ENCODE assay signal across 22 cellular contexts in genomic region chrX:102979536-102979935, GRCh38. TPM values are rescaled to one million over a fixed set of nuclear protein-coding genes. Genes with fewer than 3 reads are reported as not detected.
DNase-seq lines count a peak whose midpoint lies in the region; ATAC-seq, FAIRE-seq and TF ChIP-seq lines count a peak whose summit lies in the region.
"Had no signal": no experiment of that assay in that cellular context is flagged by ENCODE, and none has a peak within 500 bp of the region (broad histone marks: within the 10 kb centered on the region; RNA-seq: fewer than 3 reads in every experiment).

No MANE protein-coding gene starts in this region.

- FAIRE-seq in urothelium cell line (lab: Jason Lieb, UNC), result no peak
- FAIRE-seq: D721Med, GM12892, HepG2 had no signal

- peak overlapping the region; percentile 0 for H3K27ac ChIP-seq in BLaER1
- H3K27ac ChIP-seq in HL-60 (replicated peaks), result peak overlapping the region; percentile 97
- H3K27ac ChIP-seq in foreskin keratinocyte, result no peak overlapping the region

- H3K4me3 ChIP-seq in BLaER1 (no peak overlapping the region), HL-60 (replicated peaks; ENCODE audit: insufficient read depth, low read length) (no peak overlapping the region)

- H3K4me1 ChIP-seq in BLaER1 (peaks cover 40% of the 10 kb centered on the region), foreskin keratinocyte (peaks cover 6% of the 10 kb centered on the region)
- H3K4me1 ChIP-seq: Caco-2 had no signal

- H3K9ac ChIP-seq in BLaER1, result no peak overlapping the region

- peak overlapping the region; percentile 46; the same call in 1 of the 2 replicates for H3K4me2 ChIP-seq in BLaER1

- peaks cover 2% of the 10 kb centered on the region; the same call in 1 of the 2 replicates for H3K9me3 ChIP-seq in BLaER1
- H3K9me3 ChIP-seq: Caco-2 had no signal

- H3K27me3 ChIP-seq in BLaER1, result no peaks in the 10 kb centered on the region
- H3K27me3 ChIP-seq in HL-60 (ENCODE audit: insufficient read depth, poor library complexity, severe bottlenecking), result no peaks in the 10 kb centered on the region
- H3K27me3 ChIP-seq in foreskin keratinocyte, result no peaks in the 10 kb centered on the region

- TF ChIP-seq CTCF in HL-60 (IDR thresholded peaks at IDR 0.05; ENCODE audit: insufficient read depth, low read length) (no peak), foreskin keratinocyte (conservative IDR thresholded peaks at IDR 0.05) (no peak)

- no peaks in the 10 kb centered on the region for H4K20me1 ChIP-seq in BLaER1

- ATAC-seq in foreskin keratinocyte (peak; percentile 60), HG03108 (IDR thresholded peaks at IDR 0.05; ENCODE audit: unreplicated experiment) (no peak)
- ATAC-seq: HCT116, HepG2 had no signal

- DNase-seq in HL-60 (ENCODE audit: low read depth in 1 of 2, low spot score in 1 of 2), result no peak
- DNase-seq in RPMI7951 (ENCODE audit: low read depth), result peak; percentile 74
- peak; percentile 45 to 78 for DNase-seq in foreskin keratinocyte
- DNase-seq in urothelium cell line (ENCODE audit: low spot score), result no peak
- DNase-seq in islet precursor cell, result no peak
- no peak for DNase-seq in DMS53 treated with DMSO at 0.1 percent for 48 hours (lab: John Stamatoyannopoulos, UW; ENCODE audit: unreplicated experiment)
- DNase-seq: 8988T; C1 segment of cervical spinal cord; Caco-2; CD4-positive, alpha-beta T cell; DMS79; GDM1; GOT3; H7; HFFc6 had no signal

- no peaks in the 10 kb centered on the region for H3K36me3 ChIP-seq in BLaER1

RNA-seq across cellular contexts. Expression of gene RAB40AL, which starts 42.5 kb away (rescaled TPM):
- 0.49 TPM in 1 of 2 replicates, not detected in the other for total RNA-seq in RPMI7951 (2014; rRNA removed; shearing (Covaris generic))
- total RNA-seq in foreskin keratinocyte, result 0.14 TPM in 1 of 2 replicates, not detected in the other
- polyA plus RNA-seq in foreskin keratinocyte, result not detected in 2 replicates
- total RNA-seq: CD4-positive, alpha-beta T cell; HFFc6 had no signal
- polyA plus RNA-seq: IgD-negative memory B cell had no signal

Comparison
In these comparisons a context has a peak if more than half of its experiments do, and no peak if none do; other contexts are left out.
1. DNase-seq: peak in RPMI7951 (single experiment) and foreskin keratinocyte (2 of 2); none in HL-60 (0 of 2), urothelium cell line (single experiment), islet precursor cell (single experiment) and DMS53 treated with DMSO at 0.1 percent for 48 hours (single experiment).